16 cellular contexts compared by ENCODE assay signal in genomic region chr12:124866195-124866882, GRCh38.
"Had no signal": no experiment of that assay in that cellular context is flagged by ENCODE, and none has a peak within 500 bp of the region (broad histone marks: within the 10 kb centered on the region; RNA-seq: fewer than 3 reads in every experiment).

No MANE protein-coding gene starts in this region.

- H3K36me3 ChIP-seq: cardiac muscle cell, esophagus squamous epithelium, spleen, upper lobe of left lung had no signal

- H3K27me3 ChIP-seq: cardiac muscle cell, esophagus squamous epithelium, upper lobe of left lung had no signal

- H3K4me3 Mint-ChIP-seq: activated CD4-positive, alpha-beta T cell treated with anti-CD3 and anti-CD28 coated beads for 36 hours; activated CD8-positive, alpha-beta T cell treated with anti-CD3 and anti-CD28 coated beads, Interleukin-2, amount 10 ng/mL, durations not matched to agents 7 days and 5 days had no signal

- H3K9me3 ChIP-seq: esophagus squamous epithelium, psoas muscle, spleen, upper lobe of left lung had no signal

- ATAC-seq: activated CD4-positive, alpha-beta T cell treated with anti-CD3 and anti-CD28 coated beads for 36 hours; activated CD8-positive, alpha-beta T cell treated with anti-CD3 and anti-CD28 coated beads, Interleukin-2, amount 10 ng/mL, durations not matched to agents 7 days and 5 days; left cardiac atrium; naive thymus-derived CD4-positive, alpha-beta T cell; psoas muscle; sciatic nerve had no signal

- H3K9me3 Mint-ChIP-seq: naive thymus-derived CD4-positive, alpha-beta T cell had no signal

- H3K27ac Mint-ChIP-seq: activated CD4-positive, alpha-beta T cell treated with anti-CD3 and anti-CD28 coated beads for 36 hours; activated CD8-positive, alpha-beta T cell treated with anti-CD3 and anti-CD28 coated beads, Interleukin-2, amount 10 ng/mL, durations not matched to agents 7 days and 5 days had no signal

- H3K4me1 ChIP-seq: psoas muscle had no signal

- H3K27ac ChIP-seq: cardiac muscle cell, esophagus squamous epithelium, psoas muscle had no signal

- DNase-seq: activated CD4-positive, alpha-beta T cell treated with anti-CD3 and anti-CD28 coated beads for 36 hours; activated CD8-positive, alpha-beta memory T cell treated with anti-CD3 and anti-CD28 coated beads, Interleukin-2, amount 50 U/mL, for 48 hours; activated CD8-positive, alpha-beta T cell treated with anti-CD3 and anti-CD28 coated beads, Interleukin-2, amount 10 ng/mL, durations not matched to agents 7 days and 5 days; activated naive CD4-positive, alpha-beta T cell; esophagus squamous epithelium; foreskin fibroblast; left cardiac atrium; naive thymus-derived CD4-positive, alpha-beta T cell; psoas muscle; spleen; stimulated activated CD4-positive, alpha-beta T cell treated with anti-CD3 and anti-CD28 coated beads, Interleukin-2, amount 100 ng/mL, for 24 hours; stimulated activated naive CD4-positive, alpha-beta T cell had no signal

- H3K36me3 Mint-ChIP-seq: naive thymus-derived CD4-positive, alpha-beta T cell had no signal

- H3K4me3 ChIP-seq: cardiac muscle cell, esophagus squamous epithelium, lung, psoas muscle, spleen, upper lobe of left lung had no signal
